In the genomic region with DNA sequence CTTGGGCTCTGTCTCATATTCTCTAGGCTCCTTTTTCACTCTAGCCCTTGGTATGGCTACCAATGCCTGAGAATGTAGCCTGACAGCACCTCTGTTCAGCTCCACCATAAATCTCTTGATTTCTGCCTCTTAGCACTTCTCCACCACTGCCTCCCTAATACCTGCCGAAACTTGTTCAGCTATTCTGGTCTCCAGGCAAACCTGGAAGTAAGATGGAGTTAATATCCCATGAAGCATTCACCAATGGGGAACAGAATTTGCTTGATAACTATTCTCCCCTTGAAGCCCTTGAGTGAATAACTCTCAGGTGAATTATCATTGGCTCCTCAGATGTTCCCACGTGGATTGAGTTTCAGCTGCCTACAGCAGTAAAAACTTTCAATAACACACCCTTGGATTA, we compare ENCODE assay signal across 19 cellular contexts.
"Had no signal": no experiment of that assay in that cellular context is flagged by ENCODE, and none has a peak within 500 bp of the region (broad histone marks: within the 10 kb centered on the region; RNA-seq: fewer than 3 reads in every experiment).

No MANE protein-coding gene starts in this region.

- H3K9ac ChIP-seq: neural progenitor cell had no signal

- H3K27me3 Mint-ChIP-seq: activated naive CD8-positive, alpha-beta T cell treated with anti-CD3 and anti-CD28 coated beads, Interleukin-2, amount 10 ng/mL, durations not matched to agents 7 days and 5 days had no signal

- H3K36me3 ChIP-seq: colonic mucosa, heart left ventricle, neural progenitor cell, right lobe of liver, upper lobe of right lung, WERI-Rb-1 had no signal

- H3K36me3 Mint-ChIP-seq: neural progenitor cell had no signal

- H3K27ac Mint-ChIP-seq: activated naive CD8-positive, alpha-beta T cell treated with anti-CD3 and anti-CD28 coated beads, Interleukin-2, amount 10 ng/mL, durations not matched to agents 7 days and 5 days; activated T-cell treated with anti-CD3 and anti-CD28 coated beads, Interleukin-2, amount 50 U/mL, for 24 hours; activated T-helper 17 cell treated with anti-CD3 and anti-CD28 coated beads, Interleukin-2, amount 50 U/mL, for 72 hours; neural progenitor cell had no signal

- H3K4me1 Mint-ChIP-seq: activated T-helper 17 cell treated with anti-CD3 and anti-CD28 coated beads, Interleukin-2, amount 50 U/mL, for 72 hours had no signal

- H3K4me1 ChIP-seq: colonic mucosa, heart left ventricle, neural progenitor cell, upper lobe of right lung had no signal

- H3K4me3 ChIP-seq: colonic mucosa, dorsolateral prefrontal cortex, heart left ventricle, neural progenitor cell, right lobe of liver, upper lobe of right lung had no signal

- ATAC-seq: activated T-helper 17 cell treated with anti-CD3 and anti-CD28 coated beads, Interleukin-2, amount 50 U/mL, for 72 hours; heart left ventricle; right lobe of liver; upper lobe of right lung had no signal

- H3K27me3 ChIP-seq: colonic mucosa, neural progenitor cell, upper lobe of right lung had no signal

- H3K4me3 Mint-ChIP-seq: activated T-helper 17 cell treated with anti-CD3 and anti-CD28 coated beads, Interleukin-2, amount 50 U/mL, for 72 hours; neural progenitor cell had no signal

- H3K4me2 ChIP-seq: neural progenitor cell had no signal

- H3K9me3 ChIP-seq: colonic mucosa, right lobe of liver, upper lobe of right lung had no signal

- H2AFZ ChIP-seq: neural progenitor cell had no signal

- DNase-seq: activated CD4-positive, alpha-beta T cell treated with anti-CD3 and anti-CD28 coated beads for 1 hour; activated CD4-positive, alpha-beta T cell treated with anti-CD3 and anti-CD28 coated beads, Interleukin-2, amount 50 U/mL, for 1 hour; activated CD8-positive, alpha-beta memory T cell treated with anti-CD3 and anti-CD28 coated beads for 24 hours; activated CD8-positive, alpha-beta memory T cell treated with anti-CD3 and anti-CD28 coated beads, Interleukin-2, amount 50 U/mL, for 4 hours; activated naive CD8-positive, alpha-beta T cell treated with anti-CD3 and anti-CD28 coated beads, Interleukin-2, amount 10 ng/mL, durations not matched to agents 7 days and 5 days; activated T-cell treated with anti-CD3 and anti-CD28 coated beads, Interleukin-2, amount 50 U/mL, for 24 hours; amygdala; colonic mucosa; dorsolateral prefrontal cortex; heart left ventricle; posterior cingulate gyrus; right lobe of liver; small intestine; stimulated activated naive CD4-positive, alpha-beta T cell; upper lobe of right lung; WERI-Rb-1 had no signal

- H3K27ac ChIP-seq: colonic mucosa, dorsolateral prefrontal cortex, epithelial cell of prostate, heart left ventricle, neural progenitor cell, right lobe of liver, upper lobe of right lung, WERI-Rb-1 had no signal
